Comparison of ENCODE assay signal across 27 cellular contexts in genomic region chr2:173860566-173860965, GRCh38.
A peak's percentile ranks its signal among the peaks of the same experiment; 100 is the strongest.
DNase-seq lines count a peak whose midpoint lies in the region; ATAC-seq and TF ChIP-seq lines count a peak whose summit lies in the region.
"Had no signal": no experiment of that assay in that cellular context is flagged by ENCODE, and none has a peak within 500 bp of the region (broad histone marks: within the 10 kb centered on the region; RNA-seq: fewer than 3 reads in every experiment).

No MANE protein-coding gene starts in this region.

- H3K4me1 ChIP-seq in BLaER1 (peaks cover 40% of the 10 kb centered on the region), DND-41 (ENCODE audit: insufficient read depth, low read length) (no peaks in the 10 kb centered on the region), Loucy (ENCODE audit: insufficient read depth, low read length, poor library complexity, severe bottlenecking) (peaks cover 16% of the 10 kb centered on the region), heart right ventricle (peaks cover 0 to 8% (median 1%) of the 10 kb centered on the region in 9 donors)
- H3K4me1 ChIP-seq: SJSA1 had no signal

- intact Hi-C loops in heart right ventricle (cut with DNase I) = no loop called here

- peak overlapping the region; percentile 27 for H3K4me2 ChIP-seq in BLaER1
- H3K4me2 ChIP-seq in DND-41 (ENCODE audit: insufficient read depth, low read length) = no peak overlapping the region
- H3K4me2 ChIP-seq in Loucy (ENCODE audit: low read depth, low read length, poor library complexity, severe bottlenecking) = peak overlapping the region; percentile 25
- H3K4me2 ChIP-seq: GM23338, KMS-11 had no signal

- no peak overlapping the region for H3K9ac ChIP-seq in BLaER1
- H3K9ac ChIP-seq in DND-41 (ENCODE audit: low read depth, low read length) = no peak overlapping the region
- H3K9ac ChIP-seq in Loucy (ENCODE audit: low read depth, low read length, poor library complexity, severe bottlenecking) = no peak overlapping the region
- H3K9ac ChIP-seq: KMS-11 had no signal

- H3K36me3 ChIP-seq in BLaER1 (no peaks in the 10 kb centered on the region), DND-41 (ENCODE audit: insufficient read depth, low read length) (no peaks in the 10 kb centered on the region), Loucy (ENCODE audit: insufficient read depth, low read length) (no peaks in the 10 kb centered on the region), heart right ventricle (no peaks in the 10 kb centered on the region)
- H3K36me3 ChIP-seq: SJSA1 had no signal

- H4K20me1 ChIP-seq in BLaER1 (no peaks in the 10 kb centered on the region), DND-41 (ENCODE audit: insufficient read depth, low read length) (no peaks in the 10 kb centered on the region), Loucy (ENCODE audit: insufficient read depth, low read length, poor library complexity, severe bottlenecking) (no peaks in the 10 kb centered on the region)

- no peaks in the 10 kb centered on the region for H3K27me3 ChIP-seq in BLaER1
- peaks cover 2% of the 10 kb centered on the region for H3K27me3 ChIP-seq in DND-41 (ENCODE audit: insufficient read depth, low read length, poor library complexity)
- H3K27me3 ChIP-seq in Loucy (ENCODE audit: insufficient read depth, low read length, poor library complexity, severe bottlenecking) = no peaks in the 10 kb centered on the region
- peaks cover 0 to 5% (median 0%) of the 10 kb centered on the region in 7 donors for H3K27me3 ChIP-seq in heart right ventricle
- H3K27me3 ChIP-seq: SJSA1 had no signal

- no peak for TF ChIP-seq CTCF in DND-41 (IDR thresholded peaks at IDR 0.05; ENCODE audit: borderline replicate concordance, extremely low read depth, low read length, poor library complexity, severe bottlenecking)
- no peak for TF ChIP-seq CTCF in Loucy (conservative IDR thresholded peaks at IDR 0.05; ENCODE audit: low read length)
- no peak for TF ChIP-seq CTCF in heart right ventricle (IDR thresholded peaks at IDR 0.05)

- peak overlapping the region; percentile 22; the same call in 1 of the 2 replicates for H3K27ac ChIP-seq in BLaER1
- H3K27ac ChIP-seq in DND-41 (ENCODE audit: low read length) = no peak overlapping the region
- H3K27ac ChIP-seq in heart right ventricle = no peak overlapping the region
- H3K27ac ChIP-seq: C4-2B, KMS-11, SJSA1 had no signal

- ATAC-seq in DND-41 (ENCODE audit: insufficient read depth, low read depth) (0 out of 3 replicates have a peak, but pooled peaks have one; percentile 19), heart right ventricle (no peak)
- ATAC-seq: CD8-positive, alpha-beta T cell; GM23338; HepG2 had no signal

- no peaks in the 10 kb centered on the region for H3K9me2 ChIP-seq in Loucy (replicated peaks; ENCODE audit: low read depth, low read length)

- WGBS in heart right ventricle, 2 donors = 77 to 80% methylated on average over 6 of the region's 6 CpGs

- H3K9me3 ChIP-seq in BLaER1 (no peaks in the 10 kb centered on the region), DND-41 (ENCODE audit: insufficient read depth, low read length, severe bottlenecking) (no peaks in the 10 kb centered on the region), Loucy (ENCODE audit: insufficient read depth, low read depth, low read length) (no peaks in the 10 kb centered on the region), heart right ventricle (no peaks in the 10 kb centered on the region)
- H3K9me3 ChIP-seq: SJSA1 had no signal

- H2AFZ ChIP-seq in DND-41 (ENCODE audit: low read depth, low read length) (no peak overlapping the region), Loucy (ENCODE audit: low read length) (no peak overlapping the region)
- H2AFZ ChIP-seq: GM23338 had no signal

- H3K79me2 ChIP-seq in DND-41 (ENCODE audit: insufficient read depth, low read length) (no peaks in the 10 kb centered on the region), Loucy (ENCODE audit: insufficient read depth, low read length) (no peaks in the 10 kb centered on the region)

- H3K4me3 ChIP-seq in BLaER1 (no peak overlapping the region), DND-41 (ENCODE audit: low read depth in 1 of 2, low read length in 2 of 2) (no peak overlapping the region), Loucy (ENCODE audit: low read length, poor library complexity, severe bottlenecking) (no peak overlapping the region), heart right ventricle (no peak overlapping the region)
- H3K4me3 ChIP-seq: GM23338, SJSA1 had no signal

- no peaks in the 10 kb centered on the region for H3F3A ChIP-seq in Loucy (ENCODE audit: low read depth)

- DNase-seq in DND-41 = no peak
- peak; percentile 41 for DNase-seq in UCSD-AML1 (lab: John Stamatoyannopoulos, UW; ENCODE audit: unreplicated experiment)
- DNase-seq in OCI-M2 (lab: John Stamatoyannopoulos, UW; ENCODE audit: unreplicated experiment) = no peak
- DNase-seq in middle frontal gyrus (ENCODE audit: extremely low spot score, low spot score) = no peak
- no peak for DNase-seq in heart right ventricle
- DNase-seq in AG20443 (ENCODE audit: low spot score) = no peak
- DNase-seq: AML-193; CD8-positive, alpha-beta T cell; DMS 273 treated with DMSO at 0.1 percent for 48 hours; DMS79; H9; NCI-H1105; NCI-H1436 treated with DMSO at 0.1 percent for 48 hours; NCI-H187 treated with DMSO at 0.1 percent for 48 hours; NCI-H2171 treated with DMSO at 0.1 percent for 48 hours; NCI-H524 treated with DMSO at 0.1 percent for 48 hours; NCI-H82; NK-92 treated with Interleukin-12 subunit alpha and Interleukin-12 subunit beta, amount 100 ng/mL, for 24 hours; Right ventricle myocardium superior; RPMI8226 had no signal
